Comparison of ENCODE assay signal across 8 cellular contexts in the genomic region with DNA sequence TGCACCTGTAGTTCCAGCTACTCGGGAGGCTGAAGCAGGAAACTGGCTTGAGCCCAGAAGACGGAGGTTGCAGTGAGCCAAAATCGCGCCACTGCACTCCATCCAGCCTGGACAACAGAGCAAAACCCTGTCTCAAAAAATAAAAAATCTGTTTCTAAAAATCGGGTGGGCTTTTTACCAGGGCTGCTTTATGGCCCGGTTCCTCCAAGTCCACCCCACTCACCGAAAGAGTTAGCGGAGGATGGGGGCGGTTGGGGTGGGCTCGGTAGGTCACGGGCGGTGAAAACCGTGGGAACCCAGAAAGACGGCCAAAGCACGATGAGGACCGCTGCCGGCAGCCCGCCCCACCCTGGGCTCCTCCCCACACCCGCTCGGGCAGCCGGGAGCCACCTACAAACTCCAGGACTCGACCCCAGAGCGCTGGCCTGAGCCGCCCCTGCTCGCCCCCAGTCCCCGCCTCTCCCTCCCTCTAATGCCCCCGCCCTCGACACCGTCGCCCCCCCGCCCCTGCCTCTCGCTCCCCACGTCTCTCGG. TPM values are rescaled to one million over a fixed set of nuclear protein-coding genes. Genes with fewer than 3 reads are reported as not detected.
DNase-seq lines count a peak whose midpoint lies in the region; ATAC-seq and TF ChIP-seq lines count a peak whose summit lies in the region.

No MANE protein-coding gene starts in this region.

- no peaks in the 10 kb centered on the region for H3K4me1 ChIP-seq in neuronal stem cell (ENCODE audit: control insufficient read depth in 2 of 2, insufficient read depth in 1 of 2, low read depth in 1 of 2, low read length in 2 of 2)

- in situ Hi-C loops in GM13976 (cut with MboI; ENCODE audit: low sequenced_read_pairs, unreplicated experiment), result no loop called here

- CTCF ChIA-PET in activated naive CD4-positive, alpha-beta T cell treated with anti-CD3 and anti-CD28 coated beads, Interleukin-2, amount 10 ng/mL, durations not matched to agents 7 days and 5 days (lab: Charles Lee), result no interaction called here

- peak overlapping the region; percentile 87 for H2AFZ ChIP-seq in neuronal stem cell (ENCODE audit: low read length)

- no CpG with 5 or more reads among the region's 34 CpGs for WGBS in neuronal stem cell (ENCODE audit: extremely low coverage in 2 of 2, insufficient read length in 2 of 2, insufficient replicate concordance in 1 of 2), 2 donors

- TF ChIP-seq CTCF in GM13976 (IDR thresholded peaks at IDR 0.05; ENCODE audit: borderline replicate concordance, control extremely low read depth, extremely low read depth, insufficient read depth, missing control alignments), result no peak

- H3K27me3 ChIP-seq in neuronal stem cell (ENCODE audit: control insufficient read depth in 3 of 3, insufficient read depth in 3 of 3, low read depth in 1 of 3, low read length in 3 of 3), result no peaks in the 10 kb centered on the region

- H2BK120ac ChIP-seq in neuronal stem cell (ENCODE audit: low read depth, low read length), result no peak overlapping the region

- H3K4ac ChIP-seq in neuronal stem cell (ENCODE audit: low read length), result no peak overlapping the region

- H3K79me1 ChIP-seq in neuronal stem cell (ENCODE audit: low read depth, low read length), result no peaks in the 10 kb centered on the region

- H3K36me3 ChIP-seq in neuronal stem cell (replicated peaks in 1 of 2; ENCODE audit: control insufficient read depth in 2 of 2, insufficient read depth in 2 of 2, low read length in 2 of 2), result peaks cover 12 to 55% of the 10 kb centered on the region in 2 donors

- H3K9ac ChIP-seq in neuronal stem cell (ENCODE audit: low read depth, low read length, poor library complexity), result no peak overlapping the region

- H3K27ac ChIP-seq in neuronal stem cell (replicated peaks; ENCODE audit: low read length), result peak overlapping the region; percentile 62

- H3K14ac ChIP-seq in neuronal stem cell (ENCODE audit: low read length), result no peak overlapping the region

- H3K4me1 Mint-ChIP-seq in activated naive CD4-positive, alpha-beta T cell treated with anti-CD3 and anti-CD28 coated beads, Interleukin-2, amount 10 ng/mL, durations not matched to agents 7 days and 5 days, result peaks cover 29% of the 10 kb centered on the region

- H3K9me3 Mint-ChIP-seq in activated naive CD4-positive, alpha-beta T cell treated with anti-CD3 and anti-CD28 coated beads, Interleukin-2, amount 10 ng/mL, durations not matched to agents 7 days and 5 days, result no peaks in the 10 kb centered on the region

- H4K8ac ChIP-seq in neuronal stem cell (ENCODE audit: low read depth, low read length), result no peak overlapping the region

- no peak overlapping the region for H2AK5ac ChIP-seq in neuronal stem cell (ENCODE audit: low read depth, low read length)

- H2BK15ac ChIP-seq in neuronal stem cell (ENCODE audit: low read length), result no peak overlapping the region

- intact Hi-C loops in head of caudate nucleus (cut with DNase I), result no loop called here

- H3K9me3 ChIP-seq in neuronal stem cell (replicated peaks in 1 of 2; ENCODE audit: control insufficient read depth in 2 of 2, insufficient read depth in 1 of 2, low read depth in 1 of 2, low read length in 2 of 2), result peaks cover 5 to 9% of the 10 kb centered on the region in 2 donors

- H2BK5ac ChIP-seq in neuronal stem cell (ENCODE audit: low read length), result no peak overlapping the region

- DNase-seq in AML-193 (lab: John Stamatoyannopoulos, UW) (peak; percentile 8 to 32), GM13976 (ENCODE audit: low spot score) (peak; percentile 79), NCI-H526 (lab: John Stamatoyannopoulos, UW) (peak; percentile 25 to 78), head of caudate nucleus (peak in 36 of 42 donors; percentile 7 to 81 (median 62)), neuronal stem cell (ENCODE audit: low spot score) (no peak)
- DNase-seq in activated naive CD4-positive, alpha-beta T cell treated with anti-CD3 and anti-CD28 coated beads, Interleukin-2, amount 10 ng/mL, durations not matched to agents 7 days and 5 days, result no peak

- peaks cover 8% of the 10 kb centered on the region for H3K27me3 Mint-ChIP-seq in activated naive CD4-positive, alpha-beta T cell treated with anti-CD3 and anti-CD28 coated beads, Interleukin-2, amount 10 ng/mL, durations not matched to agents 7 days and 5 days

- H3K27ac Mint-ChIP-seq in activated naive CD4-positive, alpha-beta T cell treated with anti-CD3 and anti-CD28 coated beads, Interleukin-2, amount 10 ng/mL, durations not matched to agents 7 days and 5 days, result no peak overlapping the region

- H3K4me3 Mint-ChIP-seq in activated naive CD4-positive, alpha-beta T cell treated with anti-CD3 and anti-CD28 coated beads, Interleukin-2, amount 10 ng/mL, durations not matched to agents 7 days and 5 days, result peak overlapping the region; percentile 64

- peak overlapping the region; percentile 38 for H3K4me2 ChIP-seq in neuronal stem cell (ENCODE audit: insufficient read depth, low read length, poor library complexity, severe bottlenecking)

- H4K91ac ChIP-seq in neuronal stem cell (ENCODE audit: low read depth, low read length, poor library complexity), result no peak overlapping the region

- H3K23ac ChIP-seq in neuronal stem cell (ENCODE audit: low read depth, low read length, poor library complexity), result peak overlapping the region; percentile 61

- H3K18ac ChIP-seq in neuronal stem cell (ENCODE audit: low read length), result peak overlapping the region; percentile 54

- peak overlapping the region; percentile 44 to 69 for H3K4me3 ChIP-seq in neuronal stem cell (ENCODE audit: low read length in 2 of 2)

- no peak for ATAC-seq in GM19452 (IDR thresholded peaks at IDR 0.05; ENCODE audit: unreplicated experiment)
- ATAC-seq in HG03565 (IDR thresholded peaks at IDR 0.05; ENCODE audit: unreplicated experiment), result no peak

- H2BK12ac ChIP-seq in neuronal stem cell (ENCODE audit: low read length), result no peak overlapping the region

- peaks cover 15% of the 10 kb centered on the region for H3K36me3 Mint-ChIP-seq in activated naive CD4-positive, alpha-beta T cell treated with anti-CD3 and anti-CD28 coated beads, Interleukin-2, amount 10 ng/mL, durations not matched to agents 7 days and 5 days

RNA-seq across cellular contexts. Expression of gene PER3, which starts 0.8 kb away (rescaled TPM):
- 5.7 TPM for polyA plus RNA-seq in neuronal stem cell (2013, experiment 1 of 2)
- polyA plus RNA-seq in neuronal stem cell (2013, experiment 2 of 2), result 6.0 TPM

RNA-seq across cellular contexts. Expression of gene VAMP3, which starts 12.1 kb away (rescaled TPM):
- polyA plus RNA-seq in neuronal stem cell (2013, experiment 1 of 2), result 65.5 TPM
- 63.0 TPM for polyA plus RNA-seq in neuronal stem cell (2013, experiment 2 of 2)

Comparison
In these comparisons a context has a peak if more than half of its experiments do, and no peak if none do; other contexts are left out.
1. DNase-seq: peak in AML-193 (2 of 2), GM13976 (single experiment), NCI-H526 (2 of 2) and head of caudate nucleus (36 of 42); none in activated naive CD4-positive, alpha-beta T cell treated with anti-CD3 and anti-CD28 coated beads, Interleukin-2, amount 10 ng/mL, durations not matched to agents 7 days and 5 days (single experiment) and neuronal stem cell (single experiment).